In the genomic region with DNA sequence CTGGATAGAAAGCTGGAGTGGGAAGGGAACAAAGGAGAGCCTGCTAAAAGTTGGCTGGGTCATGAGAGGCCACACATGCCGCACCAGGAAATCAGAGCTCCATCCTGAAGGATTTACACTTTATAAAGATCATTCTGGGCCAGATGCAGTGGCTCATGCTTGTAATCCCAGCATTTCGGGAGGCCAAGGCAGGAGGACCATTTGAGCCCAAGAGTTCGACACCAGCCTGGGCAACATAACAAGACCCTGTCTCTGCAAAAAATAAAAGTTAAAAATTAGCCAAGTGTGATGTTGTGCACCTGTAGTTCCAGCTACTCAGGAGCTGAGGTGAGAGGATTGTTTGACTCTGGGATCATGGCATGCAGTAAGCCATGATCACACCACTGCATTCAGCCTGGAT, we compare ENCODE assay signal across 9 cellular contexts.
"Had no signal": no experiment of that assay in that cellular context is flagged by ENCODE, and none has a peak within 500 bp of the region (broad histone marks: within the 10 kb centered on the region; RNA-seq: fewer than 3 reads in every experiment).

No MANE protein-coding gene starts in this region.

- H3K4me3 Mint-ChIP-seq: HFFc6 had no signal

- H3K4me3 ChIP-seq: GM23248, HAP-1, K562 had no signal

- H3K27ac Mint-ChIP-seq: HFFc6 had no signal

- H3K9ac ChIP-seq: GM23248 had no signal

- H2AFZ ChIP-seq: GM23248 had no signal

- H3K9me3 ChIP-seq: HAP-1 had no signal

- H3K9me3 Mint-ChIP-seq: HFFc6 had no signal

- ATAC-seq: HCT116, K562 had no signal

- H3K27ac ChIP-seq: GM23248 had no signal

- H3K36me3 ChIP-seq: HAP-1 had no signal

- DNase-seq: GM23248, GOT3, HFFc6, IMR-90, KG1 had no signal

- FAIRE-seq: H54, K562 had no signal
